ENCODE assay signal across 1 cellular context in genomic region chr9:5858833-5859232, GRCh38.
TF ChIP-seq lines count a peak whose summit lies in the region.

No MANE protein-coding gene starts in this region.

TF ChIP-seq in GM12878, 131 proteins besides CTCF, POLR2A, EP300 and RAD21 (continued from another document):
- TF ChIP-seq MXI1 (IDR thresholded peaks at IDR 0.05; ENCODE audit: low read depth, low read length) (no peak), JUND (IDR thresholded peaks at IDR 0.05; ENCODE audit: low read depth, low read length) (no peak), ZSCAN29 (IDR thresholded peaks at IDR 0.05) (no peak), STAT3 (IDR thresholded peaks at IDR 0.05; ENCODE audit: low read depth, low read length) (no peak), NBN (IDR thresholded peaks at IDR 0.05) (no peak), ZNF274 (IDR thresholded peaks at IDR 0.05; ENCODE audit: insufficient read depth, insufficient read length) (no peak), ZNF207 (IDR thresholded peaks at IDR 0.05; ENCODE audit: borderline replicate concordance) (no peak), CREM (IDR thresholded peaks at IDR 0.05; ENCODE audit: low read depth) (no peak), CHD4 (IDR thresholded peaks at IDR 0.05) (no peak), CUX1 (IDR thresholded peaks at IDR 0.05; ENCODE audit: insufficient replicate concordance, low read depth, low read length) (no peak)
